ENCODE assay signal across 1 cellular context in genomic region chr11:62880803-62881578, GRCh38.
TF ChIP-seq lines count a peak whose summit lies in the region.

Gene SLC3A2, plus strand, starts transcription at chr11:62880896. Its CDS starts 128 bp downstream, at chr11:62881024.

TF ChIP-seq in HCT116, 20 proteins besides CTCF, POLR2A, EP300 and RAD21 (continued from another document):
- TF ChIP-seq, protein P1, sequence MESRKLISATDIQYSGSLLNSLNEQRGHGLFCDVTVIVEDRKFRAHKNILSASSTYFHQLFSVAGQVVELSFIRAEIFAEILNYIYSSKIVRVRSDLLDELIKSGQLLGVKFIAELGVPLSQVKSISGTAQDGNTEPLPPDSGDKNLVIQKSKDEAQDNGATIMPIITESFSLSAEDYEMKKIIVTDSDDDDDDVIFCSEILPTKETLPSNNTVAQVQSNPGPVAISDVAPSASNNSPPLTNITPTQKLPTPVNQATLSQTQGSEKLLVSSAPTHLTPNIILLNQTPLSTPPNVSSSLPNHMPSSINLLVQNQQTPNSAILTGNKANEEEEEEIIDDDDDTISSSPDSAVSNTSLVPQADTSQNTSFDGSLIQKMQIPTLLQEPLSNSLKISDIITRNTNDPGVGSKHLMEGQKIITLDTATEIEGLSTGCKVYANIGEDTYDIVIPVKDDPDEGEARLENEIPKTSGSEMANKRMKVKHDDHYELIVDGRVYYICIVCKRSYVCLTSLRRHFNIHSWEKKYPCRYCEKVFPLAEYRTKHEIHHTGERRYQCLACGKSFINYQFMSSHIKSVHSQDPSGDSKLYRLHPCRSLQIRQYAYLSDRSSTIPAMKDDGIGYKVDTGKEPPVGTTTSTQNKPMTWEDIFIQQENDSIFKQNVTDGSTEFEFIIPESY (IDR thresholded peaks at IDR 0.05; ENCODE audit: extremely low read depth, insufficient replicate concordance, low read length), result no peak
- peak; percentile 41; the same call in 1 of the 2 replicates for TF ChIP-seq ZFX (IDR thresholded peaks at IDR 0.05)
- TF ChIP-seq REST (IDR thresholded peaks at IDR 0.05; ENCODE audit: low read depth), result no peak
- TF ChIP-seq POLR2AphosphoS5 (IDR thresholded peaks at IDR 0.05; ENCODE audit: low read depth, low read length), result peak; percentile 99
- TF ChIP-seq ZNF274 (IDR thresholded peaks at IDR 0.05; ENCODE audit: low read depth, low read length), result no peak
- no peak for TF ChIP-seq CBX3 (IDR thresholded peaks at IDR 0.05; ENCODE audit: low read depth)
